21 cellular contexts compared by ENCODE assay signal in genomic region chr13:107518780-107519179, GRCh38.
DNase-seq lines count a peak whose midpoint lies in the region; ATAC-seq, FAIRE-seq and TF ChIP-seq lines count a peak whose summit lies in the region.
"Had no signal": no experiment of that assay in that cellular context is flagged by ENCODE, and none has a peak within 500 bp of the region (broad histone marks: within the 10 kb centered on the region; RNA-seq: fewer than 3 reads in every experiment).

No MANE protein-coding gene starts in this region.

- POLR2A ChIA-PET in HepG2 (lab: Yijun Ruan, JAX): no interaction called here

- BruUV-seq in HepG2 (replicated peaks; lab: Mats Ljungman, UMichigan): no TSS peak

- no peak overlapping the region for H3K27ac ChIP-seq in HepG2 (ENCODE audit: extremely low read length, insufficient read depth, low read length)
- H3K27ac ChIP-seq in right lobe of liver: no peak overlapping the region
- H3K27ac ChIP-seq: C4-2B had no signal

- DNase-seq in HepG2 (ENCODE audit: low spot score) (no peak), right lobe of liver (no peak), bronchial epithelial cell (ENCODE audit: low read depth) (peak; percentile 5), kidney epithelial cell (ENCODE audit: low read depth) (peak; percentile 32), foreskin melanocyte (no peak), NCI-H1092 (lab: John Stamatoyannopoulos, UW) (no peak), MG63 (no peak)
- DNase-seq: CD8-positive, alpha-beta memory T cell; GDM1; HFFc6; KG1; NCI-H1105 treated with DMSO at 0.1 percent for 48 hours; NCI-H1694; NCI-H2081; NCI-H446 treated with DMSO at 0.1 percent for 48 hours; NCI-H774; NK-92 treated with Interleukin-12 subunit alpha and Interleukin-12 subunit beta, amount 100 ng/mL, for 24 hours had no signal

- no peak for TF ChIP-seq RAD21 in HepG2 (CRISPR knock-in tag; IDR thresholded peaks at IDR 0.05)

- intact Hi-C loops in HepG2 (cut with micrococcal nuclease; ENCODE audit: unreplicated experiment): no loop called here
- intact Hi-C loops in right lobe of liver (cut with DNase I): no loop called here

- H3K27me3 ChIP-seq in HepG2 (ENCODE audit: control insufficient read depth in 1 of 2, insufficient read depth in 2 of 2, low read length in 2 of 2) (no peaks in the 10 kb centered on the region), right lobe of liver (no peaks in the 10 kb centered on the region), bronchial epithelial cell (ENCODE audit: control insufficient read depth, insufficient read depth, low read length) (no peaks in the 10 kb centered on the region), kidney epithelial cell (ENCODE audit: control insufficient read depth, insufficient read depth, low read length) (no peaks in the 10 kb centered on the region), MG63 (no peaks in the 10 kb centered on the region)

- TF ChIP-seq EP300 in HepG2 (IDR thresholded peaks at IDR 0.05; ENCODE audit: low read depth in 2 of 2, low read length in 2 of 2): no peak
- TF ChIP-seq EP300 in HepG2 (CRISPR knock-in tag; IDR thresholded peaks at IDR 0.05; ENCODE audit: borderline replicate concordance): no peak

- no peaks in the 10 kb centered on the region for H3K79me2 ChIP-seq in HepG2 (ENCODE audit: insufficient read depth, low read length)

- no peaks in the 10 kb centered on the region for H4K20me1 ChIP-seq in HepG2 (ENCODE audit: insufficient read depth, low read length)

- ATAC-seq in HepG2: no peak
- no peak for ATAC-seq in right lobe of liver
- ATAC-seq: SK-N-SH treated with all-trans-retinoic acid at 6 μM for 48 hours had no signal

- CTCF ChIA-PET in HepG2 (lab: Yijun Ruan, JAX; ENCODE audit: low intra/inter-chr PET ratio, low total read pairs): no interaction called here

- no peak overlapping the region for H3K4me2 ChIP-seq in HepG2 (ENCODE audit: low read depth, low read length)

- in situ Hi-C loops in HepG2 (cut with HindIII; ENCODE audit: extremely low pct_ligation_motif_present, low pct_unique_long_range_greater_than_20kb): no loop called here

- FAIRE-seq in HepG2 (lab: Jason Lieb, UNC) (no peak), bronchial epithelial cell (lab: Jason Lieb, UNC) (no peak)
- FAIRE-seq: A204.1, GM19239 had no signal

- H3K4me3 ChIP-seq in HepG2 (replicated peaks in 1 of 3; ENCODE audit: insufficient read depth in 1 of 3, low read depth in 2 of 3, low read length in 3 of 3) (no peak overlapping the region), right lobe of liver (no peak overlapping the region), bronchial epithelial cell (ENCODE audit: low read depth, low read length) (no peak overlapping the region), kidney epithelial cell (ENCODE audit: low read depth, low read length) (no peak overlapping the region), MG63 (no peak overlapping the region)

- H3K9me3 ChIP-seq in HepG2 (ENCODE audit: low read length) (no peaks in the 10 kb centered on the region), right lobe of liver (no peaks in the 10 kb centered on the region), MG63 (no peaks in the 10 kb centered on the region)

- TF ChIP-seq POLR2A in HepG2 (IDR thresholded peaks at IDR 0.05; ENCODE audit: insufficient read depth in 1 of 2, low read depth in 2 of 2, low read length in 2 of 2) (no peak), right lobe of liver (IDR thresholded peaks at IDR 0.05) (no peak)

- H3K9ac ChIP-seq in HepG2 (ENCODE audit: insufficient read depth, low read depth, low read length): no peak overlapping the region

- 32% methylated on average over 4 of the region's 4 CpGs for WGBS in HepG2 (ENCODE audit: low lambda C conversion rate)
- 64% methylated on average over 4 of the region's 4 CpGs for WGBS in right lobe of liver (ENCODE audit: insufficient coverage, low coverage, low lambda C conversion rate, missing lambda C conversion rate)

- H3K4me1 ChIP-seq in HepG2 (ENCODE audit: insufficient read depth, low read length) (no peaks in the 10 kb centered on the region), right lobe of liver (no peaks in the 10 kb centered on the region)

- no peak overlapping the region for H2AFZ ChIP-seq in HepG2 (ENCODE audit: low read length)

- H3K36me3 ChIP-seq in HepG2 (replicated peaks in 1 of 2; ENCODE audit: control insufficient read depth in 1 of 2, insufficient read depth in 2 of 2, low read length in 2 of 2): no peaks in the 10 kb centered on the region
- H3K36me3 ChIP-seq in right lobe of liver: no peaks in the 10 kb centered on the region
- H3K36me3 ChIP-seq in bronchial epithelial cell (ENCODE audit: control insufficient read depth, insufficient read depth, low read length): no peaks in the 10 kb centered on the region
- no peaks in the 10 kb centered on the region for H3K36me3 ChIP-seq in kidney epithelial cell (ENCODE audit: control insufficient read depth, insufficient read depth, low read length)
- no peaks in the 10 kb centered on the region for H3K36me3 ChIP-seq in MG63

- no peak for TF ChIP-seq CTCF in HepG2 (CRISPR knock-in tag; IDR thresholded peaks at IDR 0.05)
- no peak for TF ChIP-seq CTCF in right lobe of liver (IDR thresholded peaks at IDR 0.05)
- TF ChIP-seq CTCF in bronchial epithelial cell (IDR thresholded peaks at IDR 0.05; ENCODE audit: insufficient read depth, low read length, severe bottlenecking): no peak
- TF ChIP-seq CTCF in kidney epithelial cell (IDR thresholded peaks at IDR 0.05; ENCODE audit: insufficient read depth, low read length, poor library complexity, severe bottlenecking): no peak

TF ChIP-seq in HepG2, 621 proteins besides CTCF, POLR2A, EP300 and RAD21:
- no peak for TF ChIP-seq ZFX (CRISPR knock-in tag; IDR thresholded peaks at IDR 0.05; ENCODE audit: low read depth)
- TF ChIP-seq FOXO1 (CRISPR knock-in tag; IDR thresholded peaks at IDR 0.05): no peak
- 0 out of 2 replicates have a peak, but pooled peaks have one; percentile 21 for TF ChIP-seq CEBPB (IDR thresholded peaks at IDR 0.05; ENCODE audit: borderline replicate concordance, low read depth, low read length)
- TF ChIP-seq ZNF678 (CRISPR knock-in tag; IDR thresholded peaks at IDR 0.05): no peak
- no peak for TF ChIP-seq MIXL1 (CRISPR knock-in tag; IDR thresholded peaks at IDR 0.05)
- TF ChIP-seq CREM (IDR thresholded peaks at IDR 0.05): no peak
- TF ChIP-seq CREM (CRISPR knock-in tag; IDR thresholded peaks at IDR 0.05): no peak
- TF ChIP-seq MNT (IDR thresholded peaks at IDR 0.05): no peak
- no peak for TF ChIP-seq RFX5 (IDR thresholded peaks at IDR 0.05; ENCODE audit: low read depth, low read length)

Comparison
In these comparisons a context has a peak if more than half of its experiments do, and no peak if none do; other contexts are left out.
1. DNase-seq: peak in bronchial epithelial cell (single experiment) and kidney epithelial cell (single experiment); none in HepG2 (single experiment), right lobe of liver (0 of 3), foreskin melanocyte (single experiment), NCI-H1092 (single experiment) and MG63 (single experiment).